ENCODE assay signal across 17 cellular contexts in the genomic region with DNA sequence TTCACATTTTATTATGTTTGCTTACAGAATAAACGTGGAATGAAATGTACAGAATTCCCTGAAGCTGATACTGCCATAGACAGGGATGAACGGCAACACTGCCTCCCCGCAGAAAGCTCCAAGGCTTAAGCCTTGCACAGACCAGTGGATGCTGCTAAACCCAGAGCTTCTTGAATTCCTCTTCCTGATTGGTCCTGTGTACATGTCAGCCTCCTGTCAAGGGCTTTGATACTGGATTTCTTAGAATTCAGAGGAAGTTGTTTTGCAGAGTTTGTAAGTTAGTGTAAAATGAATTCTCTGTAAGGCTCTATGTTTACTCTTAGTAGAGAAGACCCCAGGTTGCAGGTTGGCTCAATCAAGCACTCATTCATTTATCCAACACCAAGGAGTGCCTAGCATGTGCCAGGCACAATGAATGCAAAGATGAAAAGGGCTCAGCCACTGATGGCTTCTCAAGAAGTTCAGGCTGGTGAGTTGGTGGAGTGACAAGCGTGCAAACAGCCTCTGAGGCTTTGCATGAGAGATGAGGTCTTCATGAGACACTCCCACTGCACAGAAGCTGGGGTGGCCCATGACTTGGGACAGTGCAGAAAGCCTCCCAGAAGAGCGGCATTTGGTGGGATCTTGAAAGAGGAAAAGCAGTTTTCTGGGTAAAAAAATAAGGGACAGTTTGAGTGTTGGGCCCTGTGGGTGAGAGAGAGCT.
"Had no signal": no experiment of that assay in that cellular context is flagged by ENCODE, and none has a peak within 500 bp of the region (broad histone marks: within the 10 kb centered on the region; RNA-seq: fewer than 3 reads in every experiment).

No MANE protein-coding gene starts in this region.

- H3K27ac ChIP-seq: heart left ventricle, pancreas had no signal

- H3K4me1 ChIP-seq: heart left ventricle, pancreas had no signal

- H3K36me3 ChIP-seq: heart left ventricle, pancreas had no signal

- H3K9me3 Mint-ChIP-seq: naive B cell had no signal

- H3K4me3 Mint-ChIP-seq: naive B cell had no signal

- ATAC-seq: esophagus mucosa, heart left ventricle, left colon, left ventricle myocardium superior, pancreas, right cardiac atrium had no signal

- H3K4me1 Mint-ChIP-seq: naive B cell had no signal

- H3K36me3 Mint-ChIP-seq: naive B cell had no signal

- H3K27ac Mint-ChIP-seq: progenitor cell of endocrine pancreas had no signal

- H3K9me3 ChIP-seq: heart left ventricle, pancreas had no signal

- H3K4me3 ChIP-seq: heart left ventricle, lung, pancreas had no signal

- H3K27me3 ChIP-seq: heart left ventricle, pancreas had no signal

- DNase-seq: effector memory CD4-positive, alpha-beta T cell; heart left ventricle; hippocampal formation; left colon; left ventricle myocardium superior; mesenchymal stem cell; naive B cell; nucleus accumbens; right cardiac atrium; small intestine; stimulated activated CD4-positive, alpha-beta T cell treated with anti-CD3 and anti-CD28 coated beads, Interleukin-12 subunit alpha, Interleukin-12 subunit beta, amount 100 ng/mL, for 4 hours; stimulated activated naive CD4-positive, alpha-beta T cell treated with Interleukin-2 at 50 U/mL for 16 hours; trophoblast cell had no signal
